ENCODE assay signal across 21 cellular contexts in genomic region chr1:31795096-31795675, GRCh38.
DNase-seq lines count a peak whose midpoint lies in the region; ATAC-seq and TF ChIP-seq lines count a peak whose summit lies in the region.
"Had no signal": no experiment of that assay in that cellular context is flagged by ENCODE, and none has a peak within 500 bp of the region (broad histone marks: within the 10 kb centered on the region; RNA-seq: fewer than 3 reads in every experiment).

No MANE protein-coding gene starts in this region.

- H3K4me3 ChIP-seq in brain microvascular endothelial cell (ENCODE audit: low read depth, low read length) = peak overlapping the region; percentile 93
- H3K4me3 ChIP-seq: GM23338, HAP-1, MG63 had no signal

- H3K27me3 ChIP-seq in brain microvascular endothelial cell (replicated peaks) = no peaks in the 10 kb centered on the region
- H3K27me3 ChIP-seq: MG63 had no signal

- TF ChIP-seq CTCF in brain microvascular endothelial cell (IDR thresholded peaks at IDR 0.05; ENCODE audit: low read depth, low read length, missing control alignments) = no peak

- H3K27me3 Mint-ChIP-seq in activated T-cell treated with anti-CD3 and anti-CD28 coated beads, Interleukin-2, amount 50 U/mL, for 24 hours = no peaks in the 10 kb centered on the region

- DNase-seq in activated T-cell treated with anti-CD3 and anti-CD28 coated beads, Interleukin-2, amount 50 U/mL, for 24 hours = peak; percentile 6
- no peak for DNase-seq in activated T-cell treated with anti-CD3 and anti-CD28 coated beads, Interleukin-2, amount 50 U/mL, for 48 hours
- peak; percentile 32 for DNase-seq in OCI-M1 (lab: John Stamatoyannopoulos, UW)
- DNase-seq in brain microvascular endothelial cell = no peak
- peak; percentile 10 for DNase-seq in stimulated activated CD8-positive, alpha-beta memory T cell treated with anti-CD3 and anti-CD28 coated beads, Interleukin-4, amount 100 ng/mL, for 48 hours
- no peak for DNase-seq in SW 1271 (lab: John Stamatoyannopoulos, UW)
- DNase-seq: 8988T, DMS53, GDM1, MG63, NCI-H2081 treated with DMSO at 0.1 percent for 48 hours, NCI-H2171 treated with DMSO at 0.1 percent for 48 hours, NCI-H524 treated with DMSO at 0.1 percent for 48 hours, NCI-H82 had no signal

- no peak overlapping the region for H3K27ac Mint-ChIP-seq in activated T-cell treated with anti-CD3 and anti-CD28 coated beads, Interleukin-2, amount 50 U/mL, for 24 hours
- H3K27ac Mint-ChIP-seq: B cell, GM23338 had no signal

- peaks cover 41% of the 10 kb centered on the region for H3K36me3 ChIP-seq in brain microvascular endothelial cell (replicated peaks)
- H3K36me3 ChIP-seq: HAP-1 had no signal

- H3K27ac ChIP-seq in brain microvascular endothelial cell = no peak overlapping the region

- H3K4me1 Mint-ChIP-seq in activated T-cell treated with anti-CD3 and anti-CD28 coated beads, Interleukin-2, amount 50 U/mL, for 24 hours (ENCODE audit: low read depth) = peaks cover 9% of the 10 kb centered on the region
- H3K4me1 Mint-ChIP-seq: B cell, CD14-positive monocyte had no signal

- no peak overlapping the region for H3K4me3 Mint-ChIP-seq in activated T-cell treated with anti-CD3 and anti-CD28 coated beads, Interleukin-2, amount 50 U/mL, for 24 hours
- H3K4me3 Mint-ChIP-seq: B cell, CD14-positive monocyte, GM23338 had no signal

- in situ Hi-C loops in brain microvascular endothelial cell (cut with HindIII; ENCODE audit: low pct_ligation_motif_present, low sequenced_read_pairs) = no loop called here

- ATAC-seq in GM21360 (IDR thresholded peaks at IDR 0.05; ENCODE audit: unreplicated experiment) = no peak
- no peak for ATAC-seq in GM21619 (IDR thresholded peaks at IDR 0.05; ENCODE audit: unreplicated experiment)
- ATAC-seq: GM23338, Right ventricle myocardium inferior had no signal

- H3K9me3 Mint-ChIP-seq in activated T-cell treated with anti-CD3 and anti-CD28 coated beads, Interleukin-2, amount 50 U/mL, for 24 hours = no peaks in the 10 kb centered on the region
- H3K9me3 Mint-ChIP-seq: GM23338 had no signal

- H3K36me3 Mint-ChIP-seq in activated T-cell treated with anti-CD3 and anti-CD28 coated beads, Interleukin-2, amount 50 U/mL, for 24 hours (ENCODE audit: low read depth) = no peaks in the 10 kb centered on the region
- H3K36me3 Mint-ChIP-seq: CD14-positive monocyte had no signal

Comparison
In these comparisons a context has a peak if more than half of its experiments do, and no peak if none do; other contexts are left out.
1. DNase-seq: peak in activated T-cell treated with anti-CD3 and anti-CD28 coated beads, Interleukin-2, amount 50 U/mL, for 24 hours (single experiment), OCI-M1 (single experiment) and stimulated activated CD8-positive, alpha-beta memory T cell treated with anti-CD3 and anti-CD28 coated beads, Interleukin-4, amount 100 ng/mL, for 48 hours (single experiment); none in activated T-cell treated with anti-CD3 and anti-CD28 coated beads, Interleukin-2, amount 50 U/mL, for 48 hours (0 of 2), brain microvascular endothelial cell (single experiment) and SW 1271 (0 of 2).